7 cellular contexts compared by ENCODE assay signal in genomic region chr22:20268289-20268349, GRCh38. TPM values are rescaled to one million over a fixed set of nuclear protein-coding genes. Genes with fewer than 3 reads are reported as not detected.
DNase-seq lines count a peak whose midpoint lies in the region; ATAC-seq lines count a peak whose summit lies in the region.

Gene RTN4R, minus strand, starts transcription at chr22:20268318. Its CDS starts 226 bp downstream, at chr22:20268092.

- H3K27me3 ChIP-seq in HUES48 (ENCODE audit: control insufficient read depth, insufficient read depth, low read length): peaks cover 3% of the 10 kb centered on the region; the same call in 1 of the 2 replicates
- H3K27me3 ChIP-seq in stomach smooth muscle (ENCODE audit: control insufficient read depth in 1 of 2, insufficient read depth in 2 of 2, low read length in 2 of 2): peaks cover 3 to 9% of the 10 kb centered on the region in 2 donors

- H3K9ac ChIP-seq in HUES48 (ENCODE audit: low read depth, low read length) (peak within 1 kb of the TSS; percentile 70), stomach smooth muscle (ENCODE audit: low read length in 2 of 2) (peak within 1 kb of the TSS; percentile 28 to 47)

- peaks cover 5% of the 10 kb centered on the region for H3K27me3 Mint-ChIP-seq in activated T-helper 2 cell treated with anti-CD3 and anti-CD28 coated beads, Interferon-gamma antibody, Interleukin-2, Interleukin-4, amounts not matched to agents 10 μg/mL and 5 μg/mL and 100 μg/mL, durations not matched to agents 14 hours and 24 hours and 36 hours (ENCODE audit: low read depth)

- H3K4me1 ChIP-seq in HUES48 (ENCODE audit: control insufficient read depth, insufficient read depth, low read length) (no peaks in the 10 kb centered on the region; the same call in 1 of the 2 replicates), stomach smooth muscle (ENCODE audit: control insufficient read depth, insufficient read depth, low read length) (peaks cover 8% of the 10 kb centered on the region)

- H3K27ac ChIP-seq in HUES48 (ENCODE audit: low read depth, low read length) (peak within 1 kb of the TSS; percentile 51), stomach smooth muscle (ENCODE audit: low read length) (no peak within 1 kb of the TSS)

- H3K4me3 Mint-ChIP-seq in activated T-helper 2 cell treated with anti-CD3 and anti-CD28 coated beads, Interferon-gamma antibody, Interleukin-2, Interleukin-4, amounts not matched to agents 10 μg/mL and 5 μg/mL and 100 μg/mL, durations not matched to agents 14 hours and 24 hours and 36 hours (ENCODE audit: low read depth): peak within 1 kb of the TSS; percentile 77

- intact Hi-C loops in activated T-helper 2 cell treated with anti-CD3 and anti-CD28 coated beads, Interferon-gamma antibody, Interleukin-2, Interleukin-4, amounts not matched to agents 10 μg/mL and 5 μg/mL and 100 μg/mL, durations not matched to agents 14 hours and 24 hours and 36 hours (cut with micrococcal nuclease): loop anchor here (5.0 kb wide), 1 partner anchor 111 kb away; no protein-coding TSS in a partner anchor

- H3K4me1 Mint-ChIP-seq in activated T-helper 2 cell treated with anti-CD3 and anti-CD28 coated beads, Interferon-gamma antibody, Interleukin-2, Interleukin-4, amounts not matched to agents 10 μg/mL and 5 μg/mL and 100 μg/mL, durations not matched to agents 14 hours and 24 hours and 36 hours (ENCODE audit: low read depth): peaks cover 1% of the 10 kb centered on the region

- ATAC-seq in left lobe of liver: no peak
- no peak for ATAC-seq in GM18519 (IDR thresholded peaks at IDR 0.05; ENCODE audit: low FRiP score, unreplicated experiment)

- H3K9me3 ChIP-seq in HUES48 (ENCODE audit: control insufficient read depth, insufficient read depth, low read length) (no peaks in the 10 kb centered on the region), stomach smooth muscle (ENCODE audit: control insufficient read depth in 2 of 2, low read length in 2 of 2) (no peaks in the 10 kb centered on the region)

- H3K36me3 ChIP-seq in HUES48 (ENCODE audit: control insufficient read depth, insufficient read depth, low read length): no peaks in the 10 kb centered on the region
- no peaks in the 10 kb centered on the region for H3K36me3 ChIP-seq in stomach smooth muscle (ENCODE audit: control insufficient read depth in 2 of 2, insufficient read depth in 2 of 2, low read length in 2 of 2)

- H3K36me3 Mint-ChIP-seq in activated T-helper 2 cell treated with anti-CD3 and anti-CD28 coated beads, Interferon-gamma antibody, Interleukin-2, Interleukin-4, amounts not matched to agents 10 μg/mL and 5 μg/mL and 100 μg/mL, durations not matched to agents 14 hours and 24 hours and 36 hours (ENCODE audit: low read depth): no peaks in the 10 kb centered on the region

- DNase-seq in activated T-helper 2 cell treated with anti-CD3 and anti-CD28 coated beads, Interferon-gamma antibody, Interleukin-2, Interleukin-4, amounts not matched to agents 10 μg/mL and 5 μg/mL and 100 μg/mL, durations not matched to agents 14 hours and 24 hours and 36 hours (ENCODE audit: low spot score): no peak
- DNase-seq in left lobe of liver (ENCODE audit: low spot score): no peak
- no peak for DNase-seq in stimulated activated CD4-positive, alpha-beta T cell treated with anti-CD3 and anti-CD28 coated beads, Interleukin-4, amount 100 ng/mL, for 1 hour
- no peak for DNase-seq in activated CD8-positive, alpha-beta memory T cell treated with anti-CD3 and anti-CD28 coated beads, Interleukin-2, amount 50 U/mL, for 4 hours

- peak within 1 kb of the TSS; percentile 12 for H3K27ac Mint-ChIP-seq in activated T-helper 2 cell treated with anti-CD3 and anti-CD28 coated beads, Interferon-gamma antibody, Interleukin-2, Interleukin-4, amounts not matched to agents 10 μg/mL and 5 μg/mL and 100 μg/mL, durations not matched to agents 14 hours and 24 hours and 36 hours

- H3K9me3 Mint-ChIP-seq in activated T-helper 2 cell treated with anti-CD3 and anti-CD28 coated beads, Interferon-gamma antibody, Interleukin-2, Interleukin-4, amounts not matched to agents 10 μg/mL and 5 μg/mL and 100 μg/mL, durations not matched to agents 14 hours and 24 hours and 36 hours: no peaks in the 10 kb centered on the region

- H3K4me3 ChIP-seq in HUES48 (ENCODE audit: low read depth, low read length) (peak within 1 kb of the TSS; percentile 75), stomach smooth muscle (ENCODE audit: low read length in 2 of 2) (peak within 1 kb of the TSS in 1 of 2 donors; percentile 60)

RNA-seq across cellular contexts. Expression of gene RTN4R, which starts in this region (rescaled TPM):
- 1.9 and 2.2 TPM in 2 replicates for total RNA-seq in activated T-helper 2 cell treated with anti-CD3 and anti-CD28 coated beads, Interferon-gamma antibody, Interleukin-2, Interleukin-4, amounts not matched to agents 10 μg/mL and 5 μg/mL and 100 μg/mL, durations not matched to agents 14 hours and 24 hours and 36 hours
- 10.9 TPM for total RNA-seq in left lobe of liver
